1 cellular context compared by ENCODE assay signal in the genomic region with DNA sequence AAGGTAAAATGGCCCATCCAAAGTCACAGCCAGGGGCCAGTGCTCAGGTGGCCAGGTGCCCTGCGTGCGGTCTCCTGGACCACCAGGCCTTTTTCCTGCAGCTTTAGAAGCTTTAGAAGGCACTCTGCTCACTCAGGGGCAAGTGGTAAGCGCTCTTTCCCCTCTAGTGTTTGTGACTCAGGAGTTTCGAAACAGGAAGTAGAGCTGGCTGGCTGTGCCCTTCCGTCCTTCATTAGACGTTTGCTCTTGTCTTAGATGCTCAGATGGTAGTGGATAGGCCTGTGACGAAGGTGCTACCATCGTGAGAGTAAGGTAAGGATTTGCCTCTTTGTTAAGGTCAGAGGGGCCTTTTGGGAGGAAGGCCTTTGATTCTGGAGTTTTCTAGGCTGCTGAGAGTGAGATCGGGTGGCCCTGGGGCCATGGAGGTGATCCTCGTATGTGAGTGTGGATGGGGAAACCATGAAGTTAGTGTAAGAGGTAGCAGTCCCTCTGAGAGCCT.
A peak's percentile ranks its signal among the peaks of the same experiment; 100 is the strongest.
TF ChIP-seq lines count a peak whose summit lies in the region.

A gene (plus strand): TSS at position 235 of the 499 bp plus-strand sequence. CDS start 5,951 bp downstream, outside the sequence.

TF ChIP-seq in K562, 482 proteins besides CTCF, POLR2A, EP300 and RAD21 (continued from another document and continues in another):
- TF ChIP-seq, protein P1, sequence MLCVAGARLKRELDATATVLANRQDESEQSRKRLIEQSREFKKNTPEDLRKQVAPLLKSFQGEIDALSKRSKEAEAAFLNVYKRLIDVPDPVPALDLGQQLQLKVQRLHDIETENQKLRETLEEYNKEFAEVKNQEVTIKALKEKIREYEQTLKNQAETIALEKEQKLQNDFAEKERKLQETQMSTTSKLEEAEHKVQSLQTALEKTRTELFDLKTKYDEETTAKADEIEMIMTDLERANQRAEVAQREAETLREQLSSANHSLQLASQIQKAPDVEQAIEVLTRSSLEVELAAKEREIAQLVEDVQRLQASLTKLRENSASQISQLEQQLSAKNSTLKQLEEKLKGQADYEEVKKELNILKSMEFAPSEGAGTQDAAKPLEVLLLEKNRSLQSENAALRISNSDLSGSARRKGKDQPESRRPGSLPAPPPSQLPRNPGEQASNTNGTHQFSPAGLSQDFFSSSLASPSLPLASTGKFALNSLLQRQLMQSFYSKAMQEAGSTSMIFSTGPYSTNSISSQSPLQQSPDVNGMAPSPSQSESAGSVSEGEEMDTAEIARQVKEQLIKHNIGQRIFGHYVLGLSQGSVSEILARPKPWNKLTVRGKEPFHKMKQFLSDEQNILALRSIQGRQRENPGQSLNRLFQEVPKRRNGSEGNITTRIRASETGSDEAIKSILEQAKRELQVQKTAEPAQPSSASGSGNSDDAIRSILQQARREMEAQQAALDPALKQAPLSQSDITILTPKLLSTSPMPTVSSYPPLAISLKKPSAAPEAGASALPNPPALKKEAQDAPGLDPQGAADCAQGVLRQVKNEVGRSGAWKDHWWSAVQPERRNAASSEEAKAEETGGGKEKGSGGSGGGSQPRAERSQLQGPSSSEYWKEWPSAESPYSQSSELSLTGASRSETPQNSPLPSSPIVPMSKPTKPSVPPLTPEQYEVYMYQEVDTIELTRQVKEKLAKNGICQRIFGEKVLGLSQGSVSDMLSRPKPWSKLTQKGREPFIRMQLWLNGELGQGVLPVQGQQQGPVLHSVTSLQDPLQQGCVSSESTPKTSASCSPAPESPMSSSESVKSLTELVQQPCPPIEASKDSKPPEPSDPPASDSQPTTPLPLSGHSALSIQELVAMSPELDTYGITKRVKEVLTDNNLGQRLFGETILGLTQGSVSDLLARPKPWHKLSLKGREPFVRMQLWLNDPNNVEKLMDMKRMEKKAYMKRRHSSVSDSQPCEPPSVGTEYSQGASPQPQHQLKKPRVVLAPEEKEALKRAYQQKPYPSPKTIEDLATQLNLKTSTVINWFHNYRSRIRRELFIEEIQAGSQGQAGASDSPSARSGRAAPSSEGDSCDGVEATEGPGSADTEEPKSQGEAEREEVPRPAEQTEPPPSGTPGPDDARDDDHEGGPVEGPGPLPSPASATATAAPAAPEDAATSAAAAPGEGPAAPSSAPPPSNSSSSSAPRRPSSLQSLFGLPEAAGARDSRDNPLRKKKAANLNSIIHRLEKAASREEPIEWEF (CRISPR knock-in tag; IDR thresholded peaks at IDR 0.05): no peak
- TF ChIP-seq PTBP1 (IDR thresholded peaks at IDR 0.05; ENCODE audit: low read depth, low read length): no peak
- no peak for TF ChIP-seq MEF2A (IDR thresholded peaks at IDR 0.05; ENCODE audit: control insufficient read depth, low read depth, low read length)
- TF ChIP-seq PTRF (tag; IDR thresholded peaks at IDR 0.05): no peak
- TF ChIP-seq HNRNPLL (IDR thresholded peaks at IDR 0.05; ENCODE audit: low read depth, low read length, poor library complexity, severe bottlenecking): no peak
- TF ChIP-seq TRIM24 (IDR thresholded peaks at IDR 0.05): no peak
- no peak for TF ChIP-seq ZNF311 (CRISPR knock-in tag; IDR thresholded peaks at IDR 0.05)
- TF ChIP-seq HSF4 (CRISPR knock-in tag; IDR thresholded peaks at IDR 0.05; ENCODE audit: borderline replicate concordance): no peak
- 0 out of 2 replicates have a peak, but pooled peaks have one; percentile 13 for TF ChIP-seq RHOXF2B (CRISPR knock-in tag; conservative IDR thresholded peaks at IDR 0.05)
- TF ChIP-seq, protein P2, sequence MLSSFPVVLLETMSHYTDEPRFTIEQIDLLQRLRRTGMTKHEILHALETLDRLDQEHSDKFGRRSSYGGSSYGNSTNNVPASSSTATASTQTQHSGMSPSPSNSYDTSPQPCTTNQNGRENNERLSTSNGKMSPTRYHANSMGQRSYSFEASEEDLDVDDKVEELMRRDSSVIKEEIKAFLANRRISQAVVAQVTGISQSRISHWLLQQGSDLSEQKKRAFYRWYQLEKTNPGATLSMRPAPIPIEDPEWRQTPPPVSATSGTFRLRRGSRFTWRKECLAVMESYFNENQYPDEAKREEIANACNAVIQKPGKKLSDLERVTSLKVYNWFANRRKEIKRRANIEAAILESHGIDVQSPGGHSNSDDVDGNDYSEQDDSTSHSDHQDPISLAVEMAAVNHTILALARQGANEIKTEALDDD (IDR thresholded peaks at IDR 0.05): no peak
- TF ChIP-seq ZFP36 (IDR thresholded peaks at IDR 0.05; ENCODE audit: low read depth, low read length, partially characterized antibody): no peak
- no peak for TF ChIP-seq FOXM1 (IDR thresholded peaks at IDR 0.05; ENCODE audit: low read depth)
- no peak for TF ChIP-seq FOXM1 (CRISPR knock-in tag; IDR thresholded peaks at IDR 0.05; ENCODE audit: low read depth)
- TF ChIP-seq HNRNPL (IDR thresholded peaks at IDR 0.05; ENCODE audit: low read depth, low read length): no peak
- TF ChIP-seq TAF15 (IDR thresholded peaks at IDR 0.05; ENCODE audit: low read depth, low read length): no peak
- no peak for TF ChIP-seq HDAC3 (IDR thresholded peaks at IDR 0.05; ENCODE audit: borderline replicate concordance, partially characterized antibody)
- TF ChIP-seq POLR2B (IDR thresholded peaks at IDR 0.05; ENCODE audit: low read depth, partially characterized antibody): peak; percentile 33
- TF ChIP-seq, protein P3, sequence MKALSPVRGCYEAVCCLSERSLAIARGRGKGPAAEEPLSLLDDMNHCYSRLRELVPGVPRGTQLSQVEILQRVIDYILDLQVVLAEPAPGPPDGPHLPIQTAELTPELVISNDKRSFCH (CRISPR knock-in tag; IDR thresholded peaks at IDR 0.05): no peak
- TF ChIP-seq, protein P3 (tag; IDR thresholded peaks at IDR 0.05): no peak
- no peak for TF ChIP-seq ZNF133 (CRISPR knock-in tag; IDR thresholded peaks at IDR 0.05)
- no peak for TF ChIP-seq TRIM28 (IDR thresholded peaks at IDR 0.05)
- no peak for TF ChIP-seq ZEB2 (IDR thresholded peaks at IDR 0.05)
- no peak for TF ChIP-seq BCL6 (CRISPR knock-in tag; IDR thresholded peaks at IDR 0.05)
- no peak for TF ChIP-seq DIDO1 (tag; IDR thresholded peaks at IDR 0.05; ENCODE audit: low read depth)
- TF ChIP-seq, protein P4, sequence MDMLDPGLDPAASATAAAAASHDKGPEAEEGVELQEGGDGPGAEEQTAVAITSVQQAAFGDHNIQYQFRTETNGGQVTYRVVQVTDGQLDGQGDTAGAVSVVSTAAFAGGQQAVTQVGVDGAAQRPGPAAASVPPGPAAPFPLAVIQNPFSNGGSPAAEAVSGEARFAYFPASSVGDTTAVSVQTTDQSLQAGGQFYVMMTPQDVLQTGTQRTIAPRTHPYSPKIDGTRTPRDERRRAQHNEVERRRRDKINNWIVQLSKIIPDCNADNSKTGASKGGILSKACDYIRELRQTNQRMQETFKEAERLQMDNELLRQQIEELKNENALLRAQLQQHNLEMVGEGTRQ (CRISPR knock-in tag; IDR thresholded peaks at IDR 0.05): no peak
- TF ChIP-seq SAP30 (IDR thresholded peaks at IDR 0.05; ENCODE audit: borderline replicate concordance, insufficient read depth, low read depth, low read length, poor library complexity, severe bottlenecking): no peak
- TF ChIP-seq, protein P5, sequence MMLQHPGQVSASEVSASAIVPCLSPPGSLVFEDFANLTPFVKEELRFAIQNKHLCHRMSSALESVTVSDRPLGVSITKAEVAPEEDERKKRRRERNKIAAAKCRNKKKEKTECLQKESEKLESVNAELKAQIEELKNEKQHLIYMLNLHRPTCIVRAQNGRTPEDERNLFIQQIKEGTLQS (IDR thresholded peaks at IDR 0.05): no peak
- TF ChIP-seq, protein P5 (CRISPR knock-in tag; conservative IDR thresholded peaks at IDR 0.05): no peak
- TF ChIP-seq, protein P6, sequence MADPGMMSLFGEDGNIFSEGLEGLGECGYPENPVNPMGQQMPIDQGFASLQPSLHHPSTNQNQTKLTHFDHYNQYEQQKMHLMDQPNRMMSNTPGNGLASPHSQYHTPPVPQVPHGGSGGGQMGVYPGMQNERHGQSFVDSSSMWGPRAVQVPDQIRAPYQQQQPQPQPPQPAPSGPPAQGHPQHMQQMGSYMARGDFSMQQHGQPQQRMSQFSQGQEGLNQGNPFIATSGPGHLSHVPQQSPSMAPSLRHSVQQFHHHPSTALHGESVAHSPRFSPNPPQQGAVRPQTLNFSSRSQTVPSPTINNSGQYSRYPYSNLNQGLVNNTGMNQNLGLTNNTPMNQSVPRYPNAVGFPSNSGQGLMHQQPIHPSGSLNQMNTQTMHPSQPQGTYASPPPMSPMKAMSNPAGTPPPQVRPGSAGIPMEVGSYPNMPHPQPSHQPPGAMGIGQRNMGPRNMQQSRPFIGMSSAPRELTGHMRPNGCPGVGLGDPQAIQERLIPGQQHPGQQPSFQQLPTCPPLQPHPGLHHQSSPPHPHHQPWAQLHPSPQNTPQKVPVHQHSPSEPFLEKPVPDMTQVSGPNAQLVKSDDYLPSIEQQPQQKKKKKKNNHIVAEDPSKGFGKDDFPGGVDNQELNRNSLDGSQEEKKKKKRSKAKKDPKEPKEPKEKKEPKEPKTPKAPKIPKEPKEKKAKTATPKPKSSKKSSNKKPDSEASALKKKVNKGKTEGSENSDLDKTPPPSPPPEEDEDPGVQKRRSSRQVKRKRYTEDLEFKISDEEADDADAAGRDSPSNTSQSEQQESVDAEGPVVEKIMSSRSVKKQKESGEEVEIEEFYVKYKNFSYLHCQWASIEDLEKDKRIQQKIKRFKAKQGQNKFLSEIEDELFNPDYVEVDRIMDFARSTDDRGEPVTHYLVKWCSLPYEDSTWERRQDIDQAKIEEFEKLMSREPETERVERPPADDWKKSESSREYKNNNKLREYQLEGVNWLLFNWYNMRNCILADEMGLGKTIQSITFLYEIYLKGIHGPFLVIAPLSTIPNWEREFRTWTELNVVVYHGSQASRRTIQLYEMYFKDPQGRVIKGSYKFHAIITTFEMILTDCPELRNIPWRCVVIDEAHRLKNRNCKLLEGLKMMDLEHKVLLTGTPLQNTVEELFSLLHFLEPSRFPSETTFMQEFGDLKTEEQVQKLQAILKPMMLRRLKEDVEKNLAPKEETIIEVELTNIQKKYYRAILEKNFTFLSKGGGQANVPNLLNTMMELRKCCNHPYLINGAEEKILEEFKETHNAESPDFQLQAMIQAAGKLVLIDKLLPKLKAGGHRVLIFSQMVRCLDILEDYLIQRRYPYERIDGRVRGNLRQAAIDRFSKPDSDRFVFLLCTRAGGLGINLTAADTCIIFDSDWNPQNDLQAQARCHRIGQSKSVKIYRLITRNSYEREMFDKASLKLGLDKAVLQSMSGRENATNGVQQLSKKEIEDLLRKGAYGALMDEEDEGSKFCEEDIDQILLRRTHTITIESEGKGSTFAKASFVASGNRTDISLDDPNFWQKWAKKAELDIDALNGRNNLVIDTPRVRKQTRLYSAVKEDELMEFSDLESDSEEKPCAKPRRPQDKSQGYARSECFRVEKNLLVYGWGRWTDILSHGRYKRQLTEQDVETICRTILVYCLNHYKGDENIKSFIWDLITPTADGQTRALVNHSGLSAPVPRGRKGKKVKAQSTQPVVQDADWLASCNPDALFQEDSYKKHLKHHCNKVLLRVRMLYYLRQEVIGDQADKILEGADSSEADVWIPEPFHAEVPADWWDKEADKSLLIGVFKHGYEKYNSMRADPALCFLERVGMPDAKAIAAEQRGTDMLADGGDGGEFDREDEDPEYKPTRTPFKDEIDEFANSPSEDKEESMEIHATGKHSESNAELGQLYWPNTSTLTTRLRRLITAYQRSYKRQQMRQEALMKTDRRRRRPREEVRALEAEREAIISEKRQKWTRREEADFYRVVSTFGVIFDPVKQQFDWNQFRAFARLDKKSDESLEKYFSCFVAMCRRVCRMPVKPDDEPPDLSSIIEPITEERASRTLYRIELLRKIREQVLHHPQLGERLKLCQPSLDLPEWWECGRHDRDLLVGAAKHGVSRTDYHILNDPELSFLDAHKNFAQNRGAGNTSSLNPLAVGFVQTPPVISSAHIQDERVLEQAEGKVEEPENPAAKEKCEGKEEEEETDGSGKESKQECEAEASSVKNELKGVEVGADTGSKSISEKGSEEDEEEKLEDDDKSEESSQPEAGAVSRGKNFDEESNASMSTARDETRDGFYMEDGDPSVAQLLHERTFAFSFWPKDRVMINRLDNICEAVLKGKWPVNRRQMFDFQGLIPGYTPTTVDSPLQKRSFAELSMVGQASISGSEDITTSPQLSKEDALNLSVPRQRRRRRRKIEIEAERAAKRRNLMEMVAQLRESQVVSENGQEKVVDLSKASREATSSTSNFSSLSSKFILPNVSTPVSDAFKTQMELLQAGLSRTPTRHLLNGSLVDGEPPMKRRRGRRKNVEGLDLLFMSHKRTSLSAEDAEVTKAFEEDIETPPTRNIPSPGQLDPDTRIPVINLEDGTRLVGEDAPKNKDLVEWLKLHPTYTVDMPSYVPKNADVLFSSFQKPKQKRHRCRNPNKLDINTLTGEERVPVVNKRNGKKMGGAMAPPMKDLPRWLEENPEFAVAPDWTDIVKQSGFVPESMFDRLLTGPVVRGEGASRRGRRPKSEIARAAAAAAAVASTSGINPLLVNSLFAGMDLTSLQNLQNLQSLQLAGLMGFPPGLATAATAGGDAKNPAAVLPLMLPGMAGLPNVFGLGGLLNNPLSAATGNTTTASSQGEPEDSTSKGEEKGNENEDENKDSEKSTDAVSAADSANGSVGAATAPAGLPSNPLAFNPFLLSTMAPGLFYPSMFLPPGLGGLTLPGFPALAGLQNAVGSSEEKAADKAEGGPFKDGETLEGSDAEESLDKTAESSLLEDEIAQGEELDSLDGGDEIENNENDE (IDR thresholded peaks at IDR 0.05; ENCODE audit: low read depth, low read length): no peak
- no peak for TF ChIP-seq MAFG (tag; conservative IDR thresholded peaks at IDR 0.05)
- TF ChIP-seq ZNF23 (CRISPR knock-in tag; IDR thresholded peaks at IDR 0.05): no peak
- TF ChIP-seq, protein P7, sequence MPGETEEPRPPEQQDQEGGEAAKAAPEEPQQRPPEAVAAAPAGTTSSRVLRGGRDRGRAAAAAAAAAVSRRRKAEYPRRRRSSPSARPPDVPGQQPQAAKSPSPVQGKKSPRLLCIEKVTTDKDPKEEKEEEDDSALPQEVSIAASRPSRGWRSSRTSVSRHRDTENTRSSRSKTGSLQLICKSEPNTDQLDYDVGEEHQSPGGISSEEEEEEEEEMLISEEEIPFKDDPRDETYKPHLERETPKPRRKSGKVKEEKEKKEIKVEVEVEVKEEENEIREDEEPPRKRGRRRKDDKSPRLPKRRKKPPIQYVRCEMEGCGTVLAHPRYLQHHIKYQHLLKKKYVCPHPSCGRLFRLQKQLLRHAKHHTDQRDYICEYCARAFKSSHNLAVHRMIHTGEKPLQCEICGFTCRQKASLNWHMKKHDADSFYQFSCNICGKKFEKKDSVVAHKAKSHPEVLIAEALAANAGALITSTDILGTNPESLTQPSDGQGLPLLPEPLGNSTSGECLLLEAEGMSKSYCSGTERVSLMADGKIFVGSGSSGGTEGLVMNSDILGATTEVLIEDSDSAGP (CRISPR knock-in tag; IDR thresholded peaks at IDR 0.05): no peak
- TF ChIP-seq DACH1 (IDR thresholded peaks at IDR 0.05; ENCODE audit: partially characterized antibody): no peak
- TF ChIP-seq NR2C1 (IDR thresholded peaks at IDR 0.05): no peak
- TF ChIP-seq NR2C1 (tag; IDR thresholded peaks at IDR 0.05): peak; percentile 10; the same call in 1 of the 2 replicates
- TF ChIP-seq RUNX1 (IDR thresholded peaks at IDR 0.05; ENCODE audit: low read depth): no peak
- no peak; the same call in 1 of the 2 replicates for TF ChIP-seq CEBPG (CRISPR knock-in tag; IDR thresholded peaks at IDR 0.05)
- TF ChIP-seq CEBPG (tag; conservative IDR thresholded peaks at IDR 0.05 in 1 of 2, IDR thresholded peaks at IDR 0.05 in 1 of 2): 0 out of 4 replicates have a peak, but pooled peaks of 1 of the 2 experiments have one; percentile 24
- no peak for TF ChIP-seq SNIP1 (IDR thresholded peaks at IDR 0.05; ENCODE audit: low read depth)
- TF ChIP-seq TEAD4 (IDR thresholded peaks at IDR 0.05; ENCODE audit: low read length): no peak
- no peak for TF ChIP-seq TEAD4 (CRISPR knock-in tag; IDR thresholded peaks at IDR 0.05; ENCODE audit: borderline replicate concordance)
- TF ChIP-seq ELF2 (CRISPR knock-in tag; IDR thresholded peaks at IDR 0.05): no peak
